ENCODE assay signal across 1 cellular context in the genomic region with DNA sequence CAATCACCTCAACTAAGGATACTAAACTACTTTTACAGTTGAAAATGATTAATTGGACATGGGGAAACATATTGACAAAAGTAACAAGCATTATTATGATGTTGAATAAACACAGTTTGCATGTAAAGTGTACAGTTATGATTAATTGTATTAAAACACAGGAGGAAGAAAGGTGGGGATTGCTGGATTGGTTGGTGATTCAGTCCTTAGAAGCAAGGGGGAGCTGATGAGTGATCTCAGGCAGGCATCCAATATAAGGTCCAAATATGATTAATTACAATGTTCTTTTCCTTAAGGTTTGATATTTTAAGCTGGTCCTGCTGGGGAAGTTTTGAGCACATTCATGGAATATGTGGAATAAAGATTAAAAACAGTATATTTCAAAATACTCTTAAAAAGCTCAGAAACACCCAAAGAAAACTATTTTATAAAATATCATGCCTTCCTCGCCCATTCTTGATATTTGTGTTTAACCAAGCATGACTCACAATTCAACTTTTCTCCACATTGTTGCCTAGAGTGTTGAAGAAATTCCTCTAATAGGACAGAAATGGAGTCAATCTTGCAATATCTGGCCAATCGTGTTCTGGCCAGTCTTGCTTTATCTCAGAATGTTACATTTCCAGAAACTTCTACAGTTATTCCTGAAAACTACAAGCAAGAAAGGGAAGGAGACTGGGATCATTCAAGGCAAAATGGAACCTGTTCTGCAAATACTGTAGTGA.
TF ChIP-seq lines count a peak whose summit lies in the region.

No MANE protein-coding gene starts in this region.

TF ChIP-seq in GM23338, 12 proteins besides CTCF, POLR2A, EP300 and RAD21 (continued from another document):
- TF ChIP-seq ZNF114 (CRISPR knock-in tag; IDR thresholded peaks at IDR 0.05) (no peak), JUNB (IDR thresholded peaks at IDR 0.05; ENCODE audit: unreplicated experiment) (no peak), EZH2 (IDR thresholded peaks at IDR 0.05; ENCODE audit: low read depth, unreplicated experiment) (no peak), ZNF462 (CRISPR knock-in tag; IDR thresholded peaks at IDR 0.05) (no peak)
TF ChIP-seq in GM23338: peak in this region for 0.
